ENCODE assay signal across 16 cellular contexts in genomic region chr16:51239196-51239595, GRCh38.
DNase-seq lines count a peak whose midpoint lies in the region; ATAC-seq and TF ChIP-seq lines count a peak whose summit lies in the region.
"Had no signal": no experiment of that assay in that cellular context is flagged by ENCODE, and none has a peak within 500 bp of the region (broad histone marks: within the 10 kb centered on the region; RNA-seq: fewer than 3 reads in every experiment).

No MANE protein-coding gene starts in this region.

- H3K9me3 ChIP-seq in HEK293 (ENCODE audit: control insufficient read depth, insufficient read depth, low read depth, low read length), result no peaks in the 10 kb centered on the region
- peaks cover 0 to 4% of the 10 kb centered on the region in 2 donors for H3K9me3 ChIP-seq in neuronal stem cell (replicated peaks in 1 of 2; ENCODE audit: control insufficient read depth in 2 of 2, insufficient read depth in 1 of 2, low read depth in 1 of 2, low read length in 2 of 2)
- H3K9me3 ChIP-seq: A549, BE2C had no signal

- H3K27me3 Mint-ChIP-seq in endothelial cell (ENCODE audit: unreplicated experiment) (peaks cover 2% of the 10 kb centered on the region), HFFc6 (ENCODE audit: insufficient read depth) (peaks cover 2% of the 10 kb centered on the region), Calu3 (ENCODE audit: unreplicated experiment) (peaks cover 97% of the 10 kb centered on the region)

- H4K91ac ChIP-seq in neuronal stem cell (ENCODE audit: low read depth, low read length, poor library complexity), result no peak overlapping the region

- H2AFZ ChIP-seq in neuronal stem cell (ENCODE audit: low read length), result no peak overlapping the region

- intact Hi-C loops in Calu3 (cut with micrococcal nuclease; ENCODE audit: unreplicated experiment), result no loop called here
- intact Hi-C loops in Right ventricle myocardium inferior (cut with DNase I), result no loop called here

- no peaks in the 10 kb centered on the region for H3K79me1 ChIP-seq in neuronal stem cell (ENCODE audit: low read depth, low read length)

- no peak for DNase-seq in endothelial cell (ENCODE audit: low spot score)
- DNase-seq in neuronal stem cell (ENCODE audit: low spot score), result no peak
- no peak for DNase-seq in HFFc6
- no peak for DNase-seq in Calu3
- DNase-seq in Right ventricle myocardium inferior (ENCODE audit: missing footprints), result no peak
- DNase-seq in islet precursor cell, result no peak
- DNase-seq: BE2C; CD4-positive, alpha-beta memory T cell; DMS153; DND-41; GF-D8 had no signal

- CTCF ChIA-PET in HEK293 (lab: Yijun Ruan, JAX), result no interaction called here
- CTCF ChIA-PET in Calu3 (lab: Charles Lee), result no interaction called here

- H2BK5ac ChIP-seq in neuronal stem cell (ENCODE audit: low read length), result no peak overlapping the region

- H3K4me3 ChIP-seq in HEK293 (ENCODE audit: low read depth, low read length), result no peak overlapping the region
- H3K4me3 ChIP-seq in neuronal stem cell (ENCODE audit: low read length in 2 of 2), result peak overlapping the region in 1 of 2 donors; percentile 43
- H3K4me3 ChIP-seq: A549 had no signal

- H2AK5ac ChIP-seq in neuronal stem cell (ENCODE audit: low read depth, low read length), result no peak overlapping the region

- no peak overlapping the region for H2BK15ac ChIP-seq in neuronal stem cell (ENCODE audit: low read length)

- H3K4me3 Mint-ChIP-seq in endothelial cell (ENCODE audit: unreplicated experiment) (peak overlapping the region; percentile 53), HFFc6 (no peak overlapping the region), Calu3 (ENCODE audit: low read depth, unreplicated experiment) (no peak overlapping the region)
- H3K4me3 Mint-ChIP-seq: CD4-positive, alpha-beta memory T cell had no signal

- H3K4me1 Mint-ChIP-seq in endothelial cell (ENCODE audit: unreplicated experiment) (peaks cover 35% of the 10 kb centered on the region), HFFc6 (ENCODE audit: low read depth) (no peaks in the 10 kb centered on the region), Calu3 (ENCODE audit: low read depth, unreplicated experiment) (peaks cover 6% of the 10 kb centered on the region)
- H3K4me1 Mint-ChIP-seq: CD4-positive, alpha-beta memory T cell had no signal

- H2BK120ac ChIP-seq in neuronal stem cell (ENCODE audit: low read depth, low read length), result no peak overlapping the region

- H2BK12ac ChIP-seq in neuronal stem cell (ENCODE audit: low read length), result no peak overlapping the region

- peak overlapping the region; percentile 74 for H4K8ac ChIP-seq in neuronal stem cell (ENCODE audit: low read depth, low read length)

- no TSS peak for BruUV-seq in Calu3 (replicated peaks; lab: Mats Ljungman, UMichigan)

- WGBS in neuronal stem cell (ENCODE audit: extremely low coverage in 2 of 2, insufficient read length in 2 of 2, insufficient replicate concordance in 1 of 2), 2 donors, result no CpG with 5 or more reads among the region's 2 CpGs

- no peaks in the 10 kb centered on the region for H3K36me3 ChIP-seq in HEK293 (ENCODE audit: control insufficient read depth in 2 of 2, insufficient read depth in 1 of 2, low read length in 2 of 2)
- no peaks in the 10 kb centered on the region for H3K36me3 ChIP-seq in neuronal stem cell (replicated peaks in 1 of 2; ENCODE audit: control insufficient read depth in 2 of 2, insufficient read depth in 2 of 2, low read length in 2 of 2)
- H3K36me3 ChIP-seq: BE2C had no signal

- H3K36me3 Mint-ChIP-seq in endothelial cell (ENCODE audit: low read depth, unreplicated experiment) (peaks cover 4% of the 10 kb centered on the region), HFFc6 (ENCODE audit: low read depth) (no peaks in the 10 kb centered on the region), Calu3 (ENCODE audit: insufficient read depth, unreplicated experiment) (no peaks in the 10 kb centered on the region)
- H3K36me3 Mint-ChIP-seq: CD4-positive, alpha-beta memory T cell had no signal

- no peaks in the 10 kb centered on the region for H3K9me3 Mint-ChIP-seq in endothelial cell (ENCODE audit: unreplicated experiment)
- H3K9me3 Mint-ChIP-seq in HFFc6, result no peaks in the 10 kb centered on the region
- H3K9me3 Mint-ChIP-seq in Calu3 (ENCODE audit: low read depth, unreplicated experiment), result peaks cover 6% of the 10 kb centered on the region

- H3K27ac ChIP-seq in HEK293 (ENCODE audit: extremely low read depth, low read depth, low read length) (no peak overlapping the region), angular gyrus (ENCODE audit: low read depth, low read length) (peak overlapping the region; percentile 91), neuronal stem cell (replicated peaks; ENCODE audit: low read length) (no peak overlapping the region)
- H3K27ac ChIP-seq: A549, C4-2B had no signal

- POLR2A ChIA-PET in HEK293 (lab: Yijun Ruan, JAX), result no interaction called here

- H3K14ac ChIP-seq in neuronal stem cell (ENCODE audit: low read length), result peak overlapping the region; percentile 15

- TF ChIP-seq CTCF in HEK293 (tag by site-specific recombination; IDR thresholded peaks at IDR 0.05) (no peak), endothelial cell (IDR thresholded peaks at IDR 0.05; ENCODE audit: unreplicated experiment) (no peak), HFFc6 (IDR thresholded peaks at IDR 0.05) (no peak), Calu3 (IDR thresholded peaks at IDR 0.05; ENCODE audit: unreplicated experiment) (no peak)

- H3K23ac ChIP-seq in neuronal stem cell (ENCODE audit: low read depth, low read length, poor library complexity), result no peak overlapping the region

- no peak overlapping the region for H3K18ac ChIP-seq in neuronal stem cell (ENCODE audit: low read length)

- H3K27me3 ChIP-seq in neuronal stem cell (ENCODE audit: control insufficient read depth in 3 of 3, insufficient read depth in 3 of 3, low read depth in 1 of 3, low read length in 3 of 3), result no peaks in the 10 kb centered on the region
- H3K27me3 ChIP-seq: BE2C had no signal

- H3K9ac ChIP-seq in neuronal stem cell (ENCODE audit: low read depth, low read length, poor library complexity), result peak overlapping the region; percentile 7

- no peak overlapping the region for H3K27ac Mint-ChIP-seq in endothelial cell (ENCODE audit: unreplicated experiment)
- no peak overlapping the region for H3K27ac Mint-ChIP-seq in HFFc6
- no peak overlapping the region for H3K27ac Mint-ChIP-seq in Calu3 (ENCODE audit: unreplicated experiment)
- H3K27ac Mint-ChIP-seq: CD4-positive, alpha-beta memory T cell had no signal

- ATAC-seq in Right ventricle myocardium inferior, result no peak
- ATAC-seq: A549, HCT116 had no signal

- H3K4me2 ChIP-seq in neuronal stem cell (ENCODE audit: insufficient read depth, low read length, poor library complexity, severe bottlenecking), result no peak overlapping the region
- H3K4me2 ChIP-seq: A549 had no signal

- H3K4me1 ChIP-seq in HEK293 (ENCODE audit: control insufficient read depth, insufficient read depth, low read length), result peaks cover 6% of the 10 kb centered on the region; the same call in 1 of the 2 replicates
- peaks cover 0 to 6% of the 10 kb centered on the region in 2 donors for H3K4me1 ChIP-seq in neuronal stem cell (ENCODE audit: control insufficient read depth in 2 of 2, insufficient read depth in 1 of 2, low read depth in 1 of 2, low read length in 2 of 2)
- H3K4me1 ChIP-seq: BE2C had no signal

- no peak overlapping the region for H3K4ac ChIP-seq in neuronal stem cell (ENCODE audit: low read length)

TF ChIP-seq in HEK293, 187 proteins besides CTCF, POLR2A, EP300 and RAD21 (continues in another document):
- TF ChIP-seq ZNF530 (tag by site-specific recombination; IDR thresholded peaks at IDR 0.05; ENCODE audit: low read depth) (no peak), ZNF792 (tag by site-specific recombination; IDR thresholded peaks at IDR 0.05) (no peak), ZNF664 (tag by site-specific recombination; IDR thresholded peaks at IDR 0.05) (no peak), ZBTB48 (tag by site-specific recombination; IDR thresholded peaks at IDR 0.05) (no peak), YY2 (tag by site-specific recombination; IDR thresholded peaks at IDR 0.05) (no peak), ZNF16 (tag by site-specific recombination; IDR thresholded peaks at IDR 0.05; ENCODE audit: low read depth) (no peak), ZNF404 (tag by site-specific recombination; IDR thresholded peaks at IDR 0.05) (no peak), ZNF354C (tag by site-specific recombination; IDR thresholded peaks at IDR 0.05; ENCODE audit: borderline replicate concordance, low read depth) (0 out of 2 replicates have a peak, but pooled peaks have one; percentile 40), ZNF785 (tag by site-specific recombination; IDR thresholded peaks at IDR 0.05) (0 out of 2 replicates have a peak, but pooled peaks have one; percentile 34), ZNF366 (tag by site-specific recombination; conservative IDR thresholded peaks at IDR 0.05) (no peak), ZNF311 (tag by site-specific recombination; IDR thresholded peaks at IDR 0.05; ENCODE audit: borderline replicate concordance) (0 out of 2 replicates have a peak, but pooled peaks have one; percentile 52), EGR2 (tag by site-specific recombination; IDR thresholded peaks at IDR 0.05; ENCODE audit: low read depth) (no peak), ZNF776 (tag by site-specific recombination; IDR thresholded peaks at IDR 0.05; ENCODE audit: borderline replicate concordance) (peak; percentile 81; the same call in 1 of the 2 replicates), ZNF549 (tag by site-specific recombination; IDR thresholded peaks at IDR 0.05) (no peak)
- TF ChIP-seq, protein P1, sequence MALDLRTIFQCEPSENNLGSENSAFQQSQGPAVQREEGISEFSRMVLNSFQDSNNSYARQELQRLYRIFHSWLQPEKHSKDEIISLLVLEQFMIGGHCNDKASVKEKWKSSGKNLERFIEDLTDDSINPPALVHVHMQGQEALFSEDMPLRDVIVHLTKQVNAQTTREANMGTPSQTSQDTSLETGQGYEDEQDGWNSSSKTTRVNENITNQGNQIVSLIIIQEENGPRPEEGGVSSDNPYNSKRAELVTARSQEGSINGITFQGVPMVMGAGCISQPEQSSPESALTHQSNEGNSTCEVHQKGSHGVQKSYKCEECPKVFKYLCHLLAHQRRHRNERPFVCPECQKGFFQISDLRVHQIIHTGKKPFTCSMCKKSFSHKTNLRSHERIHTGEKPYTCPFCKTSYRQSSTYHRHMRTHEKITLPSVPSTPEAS (tag by site-specific recombination; IDR thresholded peaks at IDR 0.05), result no peak
